ENCODE assay signal across 1 cellular context in genomic region chr1:85316324-85316723, GRCh38.
TF ChIP-seq lines count a peak whose summit lies in the region.

No MANE protein-coding gene starts in this region.

TF ChIP-seq in K562, 482 proteins besides CTCF, POLR2A, EP300 and RAD21:
- TF ChIP-seq NFIX (CRISPR knock-in tag; IDR thresholded peaks at IDR 0.05; ENCODE audit: low read depth) (peak; percentile 83), ZNF165 (CRISPR knock-in tag; IDR thresholded peaks at IDR 0.05; ENCODE audit: borderline replicate concordance) (no peak), ZFPM2 (CRISPR knock-in tag; IDR thresholded peaks at IDR 0.05) (no peak), ZNF408 (CRISPR knock-in tag; IDR thresholded peaks at IDR 0.05; ENCODE audit: low read depth) (no peak), DACH1 (IDR thresholded peaks at IDR 0.05; ENCODE audit: partially characterized antibody) (no peak), NFIC (IDR thresholded peaks at IDR 0.05) (peak; percentile 93), CREB5 (CRISPR knock-in tag; IDR thresholded peaks at IDR 0.05) (no peak), NCOA2 (IDR thresholded peaks at IDR 0.05; ENCODE audit: partially characterized antibody in 2 of 2) (no peak), CREM (IDR thresholded peaks at IDR 0.05; ENCODE audit: low read depth) (no peak), CCNT2 (IDR thresholded peaks at IDR 0.05; ENCODE audit: borderline replicate concordance, extremely low read depth, insufficient read length, low read depth, low read length) (no peak), SETDB1 (IDR thresholded peaks at IDR 0.05; ENCODE audit: low read length) (no peak)
- TF ChIP-seq, protein P1, sequence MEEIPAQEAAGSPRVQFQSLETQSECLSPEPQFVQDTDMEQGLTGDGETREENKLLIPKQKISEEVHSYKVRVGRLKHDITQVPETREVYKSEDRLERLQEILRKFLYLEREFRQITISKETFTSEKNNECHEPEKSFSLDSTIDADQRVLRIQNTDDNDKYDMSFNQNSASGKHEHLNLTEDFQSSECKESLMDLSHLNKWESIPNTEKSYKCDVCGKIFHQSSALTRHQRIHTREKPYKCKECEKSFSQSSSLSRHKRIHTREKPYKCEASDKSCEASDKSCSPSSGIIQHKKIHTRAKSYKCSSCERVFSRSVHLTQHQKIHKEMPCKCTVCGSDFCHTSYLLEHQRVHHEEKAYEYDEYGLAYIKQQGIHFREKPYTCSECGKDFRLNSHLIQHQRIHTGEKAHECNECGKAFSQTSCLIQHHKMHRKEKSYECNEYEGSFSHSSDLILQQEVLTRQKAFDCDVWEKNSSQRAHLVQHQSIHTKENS (CRISPR knock-in tag; IDR thresholded peaks at IDR 0.05), result no peak
- TF ChIP-seq, protein P2, sequence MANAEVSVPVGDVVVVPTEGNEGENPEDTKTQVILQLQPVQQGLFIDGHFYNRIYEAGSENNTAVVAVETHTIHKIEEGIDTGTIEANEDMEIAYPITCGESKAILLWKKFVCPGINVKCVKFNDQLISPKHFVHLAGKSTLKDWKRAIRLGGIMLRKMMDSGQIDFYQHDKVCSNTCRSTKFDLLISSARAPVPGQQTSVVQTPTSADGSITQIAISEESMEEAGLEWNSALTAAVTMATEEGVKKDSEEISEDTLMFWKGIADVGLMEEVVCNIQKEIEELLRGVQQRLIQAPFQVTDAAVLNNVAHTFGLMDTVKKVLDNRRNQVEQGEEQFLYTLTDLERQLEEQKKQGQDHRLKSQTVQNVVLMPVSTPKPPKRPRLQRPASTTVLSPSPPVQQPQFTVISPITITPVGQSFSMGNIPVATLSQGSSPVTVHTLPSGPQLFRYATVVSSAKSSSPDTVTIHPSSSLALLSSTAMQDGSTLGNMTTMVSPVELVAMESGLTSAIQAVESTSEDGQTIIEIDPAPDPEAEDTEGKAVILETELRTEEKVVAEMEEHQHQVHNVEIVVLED (CRISPR knock-in tag; IDR thresholded peaks at IDR 0.05), result no peak
